ENCODE assay signal across 34 cellular contexts in genomic region chr19:54094601-54095000, GRCh38. TPM values are rescaled to one million over a fixed set of nuclear protein-coding genes. Genes with fewer than 3 reads are reported as not detected.
A peak's percentile ranks its signal among the peaks of the same experiment; 100 is the strongest.
DNase-seq lines count a peak whose midpoint lies in the region; ATAC-seq and TF ChIP-seq lines count a peak whose summit lies in the region.
"Had no signal": no experiment of that assay in that cellular context is flagged by ENCODE, and none has a peak within 500 bp of the region (broad histone marks: within the 10 kb centered on the region; RNA-seq: fewer than 3 reads in every experiment).

No MANE protein-coding gene starts in this region.

- H3K27me3 Mint-ChIP-seq in T-helper 2 cell treated with Interferon-gamma antibody and Interleukin-4, amounts not matched to agents 5 μg/mL and 100 μg/mL, for 36 hours (ENCODE audit: low read depth) = peaks cover 23% of the 10 kb centered on the region

- H3K27ac ChIP-seq in esophagus squamous epithelium (no peak overlapping the region), mammary epithelial cell (ENCODE audit: insufficient read depth, low read depth, low read length) (no peak overlapping the region)
- H3K27ac ChIP-seq: foreskin keratinocyte, heart left ventricle, parathyroid adenoma, Peyer's patch, right atrium auricular region, WERI-Rb-1 had no signal

- H3K4me3 ChIP-seq in iPS-15b (ENCODE audit: low read depth, low read length) (peak overlapping the region; percentile 6), esophagus squamous epithelium (no peak overlapping the region), mammary epithelial cell (replicated peaks in 1 of 3; ENCODE audit: insufficient read depth in 1 of 3, low read depth in 2 of 3, low read length in 3 of 3) (no peak overlapping the region)
- H3K4me3 ChIP-seq: heart left ventricle, lung, mucosa of descending colon, Peyer's patch, right atrium auricular region, smooth muscle cell had no signal

- no peak overlapping the region for H3K9ac ChIP-seq in iPS-15b (ENCODE audit: low read depth, low read length)
- no peak overlapping the region for H3K9ac ChIP-seq in mammary epithelial cell (ENCODE audit: insufficient read depth, low read length)
- H3K9ac ChIP-seq: parathyroid adenoma had no signal

- CTCF ChIA-PET in mammary epithelial cell (lab: Charles Lee; ENCODE audit: low non-redundant PET) = no interaction called here

- no peaks in the 10 kb centered on the region for H3K4me1 ChIP-seq in iPS-15b (ENCODE audit: control insufficient read depth, insufficient read depth, low read length)
- H3K4me1 ChIP-seq in esophagus squamous epithelium = peaks cover 8 to 24% (median 9%) of the 10 kb centered on the region in 3 donors
- H3K4me1 ChIP-seq in mammary epithelial cell (ENCODE audit: insufficient read depth, low read length) = peaks cover 7% of the 10 kb centered on the region
- H3K4me1 ChIP-seq: foreskin keratinocyte, parathyroid adenoma had no signal

- H3K27me3 ChIP-seq in iPS-15b (ENCODE audit: control insufficient read depth, insufficient read depth, low read length) (peaks cover 26% of the 10 kb centered on the region), esophagus squamous epithelium (peaks cover 0 to 19% (median 2%) of the 10 kb centered on the region in 4 donors), mammary epithelial cell (ENCODE audit: insufficient read depth, low read length) (no peaks in the 10 kb centered on the region)
- H3K27me3 ChIP-seq: foreskin keratinocyte, Peyer's patch, right atrium auricular region had no signal

- in situ Hi-C loops in mammary epithelial cell (cut with MboI; ENCODE audit: low sequenced_read_pairs in 2 of 2) = no loop called here

- no peak for TF ChIP-seq CTCF in esophagus squamous epithelium (IDR thresholded peaks at IDR 0.05)
- no peak for TF ChIP-seq CTCF in mammary epithelial cell (conservative IDR thresholded peaks at IDR 0.05 in 1 of 2, IDR thresholded peaks at IDR 0.05 in 1 of 2; ENCODE audit: extremely low read depth in 1 of 2, insufficient read depth in 1 of 2, low read depth in 1 of 2, low read length in 2 of 2)

- peaks cover 13% of the 10 kb centered on the region for H3K4me1 Mint-ChIP-seq in T-helper 2 cell treated with Interferon-gamma antibody and Interleukin-4, amounts not matched to agents 5 μg/mL and 100 μg/mL, for 36 hours (ENCODE audit: low read depth)
- H3K4me1 Mint-ChIP-seq in stimulated activated effector memory CD8-positive, alpha-beta T cell treated with anti-CD3 and anti-CD28 coated beads, Interleukin-12 subunit alpha, Interleukin-12 subunit beta, amount 100 ng/mL, for 72 hours = peaks cover 13% of the 10 kb centered on the region

- 77 to 88% methylated on average over 10 to 12 of the region's 13 CpGs for WGBS in esophagus squamous epithelium, 2 donors
- WGBS in mammary epithelial cell (ENCODE audit: low coverage, missing lambda C conversion rate) = 86% methylated on average over 10 of the region's 13 CpGs

- H3K4me2 ChIP-seq in mammary epithelial cell (ENCODE audit: insufficient read depth, low read depth, low read length) = no peak overlapping the region
- H3K4me2 ChIP-seq: smooth muscle cell had no signal

- no peak overlapping the region for H2AFZ ChIP-seq in mammary epithelial cell (ENCODE audit: low read depth, low read length)
- H2AFZ ChIP-seq: parathyroid adenoma had no signal

- TF ChIP-seq POLR2A in esophagus squamous epithelium (IDR thresholded peaks at IDR 0.05) = no peak

- intact Hi-C loops in esophagus squamous epithelium (cut with DNase I) = no loop called here
- intact Hi-C loops in mammary epithelial cell (cut with micrococcal nuclease) = no loop called here

- peak overlapping the region; percentile 8 for H3K4me3 Mint-ChIP-seq in T-helper 2 cell treated with Interferon-gamma antibody and Interleukin-4, amounts not matched to agents 5 μg/mL and 100 μg/mL, for 36 hours
- H3K4me3 Mint-ChIP-seq in stimulated activated effector memory CD8-positive, alpha-beta T cell treated with anti-CD3 and anti-CD28 coated beads, Interleukin-12 subunit alpha, Interleukin-12 subunit beta, amount 100 ng/mL, for 72 hours = peak overlapping the region; percentile 76
- H3K4me3 Mint-ChIP-seq: activated CD4-positive, alpha-beta T cell treated with anti-CD3 and anti-CD28 coated beads, Interleukin-2, amount 10 ng/mL, durations not matched to agents 7 days and 5 days; activated T-cell treated with anti-CD3 and anti-CD28 coated beads, Interleukin-2, amount 50 U/mL, for 24 hours; neural crest cell had no signal

- no peaks in the 10 kb centered on the region for H3K36me3 Mint-ChIP-seq in T-helper 2 cell treated with Interferon-gamma antibody and Interleukin-4, amounts not matched to agents 5 μg/mL and 100 μg/mL, for 36 hours (ENCODE audit: low read depth)
- H3K36me3 Mint-ChIP-seq in stimulated activated effector memory CD8-positive, alpha-beta T cell treated with anti-CD3 and anti-CD28 coated beads, Interleukin-12 subunit alpha, Interleukin-12 subunit beta, amount 100 ng/mL, for 72 hours = peaks cover 8% of the 10 kb centered on the region

- H3K27ac Mint-ChIP-seq in T-helper 2 cell treated with Interferon-gamma antibody and Interleukin-4, amounts not matched to agents 5 μg/mL and 100 μg/mL, for 36 hours = no peak overlapping the region
- H3K27ac Mint-ChIP-seq in stimulated activated effector memory CD8-positive, alpha-beta T cell treated with anti-CD3 and anti-CD28 coated beads, Interleukin-12 subunit alpha, Interleukin-12 subunit beta, amount 100 ng/mL, for 72 hours = no peak overlapping the region
- H3K27ac Mint-ChIP-seq: activated CD4-positive, alpha-beta T cell treated with anti-CD3 and anti-CD28 coated beads, Interleukin-2, amount 10 ng/mL, durations not matched to agents 7 days and 5 days; activated T-cell treated with anti-CD3 and anti-CD28 coated beads, Interleukin-2, amount 50 U/mL, for 24 hours; dendritic cell treated with granulocyte-macrophage colony-stimulating factor and Interleukin-4, amounts not matched to agents 40 ng/mL and 50 ng/mL, for 4 days had no signal

- H3K9me3 ChIP-seq in iPS-15b (ENCODE audit: control insufficient read depth, insufficient read depth, low read length) (no peaks in the 10 kb centered on the region), esophagus squamous epithelium (no peaks in the 10 kb centered on the region), mammary epithelial cell (replicated peaks; ENCODE audit: insufficient read depth, low read length) (peaks cover 3% of the 10 kb centered on the region)
- H3K9me3 ChIP-seq: heart left ventricle, mucosa of descending colon, Peyer's patch, right atrium auricular region had no signal

- DNase-seq in T-helper 2 cell treated with Interferon-gamma antibody and Interleukin-4, amounts not matched to agents 5 μg/mL and 100 μg/mL, for 36 hours (ENCODE audit: low spot score) = no peak
- DNase-seq in T-helper 2 cell (no peak), UCSD-AML1 (lab: John Stamatoyannopoulos, UW; ENCODE audit: unreplicated experiment) (peak; percentile 38), inferior parietal cortex (ENCODE audit: extremely low spot score) (no peak), esophagus squamous epithelium (lab: John Stamatoyannopoulos, UW) (no peak), mammary epithelial cell (no peak)
- DNase-seq in stimulated activated effector memory CD8-positive, alpha-beta T cell treated with anti-CD3 and anti-CD28 coated beads, Interleukin-12 subunit alpha, Interleukin-12 subunit beta, amount 100 ng/mL, for 72 hours (ENCODE audit: low spot score in 2 of 2) = no peak
- DNase-seq: 8988T; activated CD4-positive, alpha-beta T cell treated with anti-CD3 and anti-CD28 coated beads, Interleukin-2, amount 10 ng/mL, durations not matched to agents 7 days and 5 days; activated gamma-delta T cell; activated T-cell treated with anti-CD3 and anti-CD28 coated beads, Interleukin-2, amount 50 U/mL, for 24 hours; central memory CD4-positive, alpha-beta T cell; foreskin keratinocyte; heart left ventricle; Karpas-422; left cardiac atrium; NCI-H146; NCI-H2107; NCI-H774; Peyer's patch; SHP77 treated with DMSO at 0.1 percent for 48 hours; stimulated activated naive CD8-positive, alpha-beta T cell treated with anti-CD3 and anti-CD28 coated beads, Interleukin-15, Interleukin-2, amounts not matched to agents 100 U/mL and 50 U/mL, for 24 hours; WERI-Rb-1 had no signal

- H4K20me1 ChIP-seq in mammary epithelial cell (ENCODE audit: insufficient read depth, low read length) = no peaks in the 10 kb centered on the region

- no peaks in the 10 kb centered on the region for H3K9me3 Mint-ChIP-seq in T-helper 2 cell treated with Interferon-gamma antibody and Interleukin-4, amounts not matched to agents 5 μg/mL and 100 μg/mL, for 36 hours
- no peaks in the 10 kb centered on the region for H3K9me3 Mint-ChIP-seq in stimulated activated effector memory CD8-positive, alpha-beta T cell treated with anti-CD3 and anti-CD28 coated beads, Interleukin-12 subunit alpha, Interleukin-12 subunit beta, amount 100 ng/mL, for 72 hours
- H3K9me3 Mint-ChIP-seq: dendritic cell treated with granulocyte-macrophage colony-stimulating factor and Interleukin-4, amounts not matched to agents 40 ng/mL and 50 ng/mL, for 4 days had no signal

- ATAC-seq in stimulated activated effector memory CD8-positive, alpha-beta T cell treated with anti-CD3 and anti-CD28 coated beads, Interleukin-12 subunit alpha, Interleukin-12 subunit beta, amount 100 ng/mL, for 72 hours = no peak
- ATAC-seq: foreskin keratinocyte; heart left ventricle; mucosa of descending colon; stimulated activated naive CD8-positive, alpha-beta T cell treated with anti-CD3 and anti-CD28 coated beads, Interleukin-15, Interleukin-2, amounts not matched to agents 100 U/mL and 50 U/mL, for 24 hours had no signal

- BruUV-seq in mammary epithelial cell (replicated peaks; lab: Mats Ljungman, UMichigan) = no TSS peak

- H3K36me3 ChIP-seq in iPS-15b (ENCODE audit: control insufficient read depth, insufficient read depth, low read length) (no peaks in the 10 kb centered on the region), esophagus squamous epithelium (no peaks in the 10 kb centered on the region), mammary epithelial cell (ENCODE audit: insufficient read depth, low read length) (no peaks in the 10 kb centered on the region)
- H3K36me3 ChIP-seq: heart left ventricle, Peyer's patch, right atrium auricular region, WERI-Rb-1 had no signal

- no peaks in the 10 kb centered on the region for H3K79me2 ChIP-seq in mammary epithelial cell (ENCODE audit: insufficient read depth, low read length)
- H3K79me2 ChIP-seq: parathyroid adenoma had no signal

- dilution Hi-C loops in mammary epithelial cell (cut with HindIII; ENCODE audit: low sequenced_read_pairs) = no loop called here

RNA-seq across cellular contexts. Expression of gene OSCAR, which starts 6.0 kb away (rescaled TPM):
- total RNA-seq in esophagus squamous epithelium (1 to 10 TPM in 2 of 4 donors, under 1 TPM in 1, not detected in 1; 0.70 to 1.6 (median 1.3) TPM), mammary epithelial cell (under 1 TPM in 1 of 2 donors, not detected in 1; 0.80 TPM)
- polyA plus RNA-seq in mammary epithelial cell = not detected
- polyA minus RNA-seq in mammary epithelial cell = not detected
- total RNA-seq: neural crest cell, smooth muscle cell, temporal lobe had no signal

RNA-seq across cellular contexts. Expression of gene NDUFA3, which starts 8.1 kb away (rescaled TPM):
- total RNA-seq in esophagus squamous epithelium = 10 to 100 TPM; 20.9 to 29.5 (median 25.4) TPM
- total RNA-seq in mammary epithelial cell = 10 to 100 TPM; 12.8 to 86.7 TPM
- polyA plus RNA-seq in mammary epithelial cell = 42.3 TPM
- polyA minus RNA-seq in mammary epithelial cell = 85.2 TPM

RNA-seq across cellular contexts. Expression of gene TARM1, which starts 13.4 kb away (rescaled TPM):
- total RNA-seq in esophagus squamous epithelium (not detected), mammary epithelial cell (not detected)
- not detected for polyA plus RNA-seq in mammary epithelial cell
- polyA minus RNA-seq in mammary epithelial cell = not detected
- total RNA-seq: activated CD4-positive, alpha-beta T cell treated with anti-CD3 and anti-CD28 coated beads, Interleukin-2, amount 10 ng/mL, durations not matched to agents 7 days and 5 days; esophagus mucosa; foreskin keratinocyte; heart left ventricle; left cardiac atrium; mucosa of descending colon; neural crest cell; Peyer's patch; right atrium auricular region; smooth muscle cell; temporal lobe; urinary bladder had no signal
- polyA plus RNA-seq: foreskin keratinocyte, heart left ventricle, smooth muscle cell, urinary bladder had no signal

RNA-seq across cellular contexts. Expression of gene TFPT, which starts 20.9 kb away (rescaled TPM):
- total RNA-seq in esophagus squamous epithelium (1 to 10 TPM; 6.1 to 9.0 (median 7.4) TPM), mammary epithelial cell (10 to 100 TPM in 1 of 2 donors, 1 to 10 TPM in 1; 9.3 to 23.2 TPM)
- polyA plus RNA-seq in mammary epithelial cell = 12.6 TPM
- polyA minus RNA-seq in mammary epithelial cell = not detected

RNA-seq across cellular contexts. Expression of gene PRPF31, which starts 21.0 kb away (rescaled TPM):
- total RNA-seq in esophagus squamous epithelium (10 to 100 TPM; 41.8 to 49.2 (median 43.2) TPM), mammary epithelial cell (10 to 100 TPM; 34.2 to 56.4 TPM)
- polyA plus RNA-seq in mammary epithelial cell = 52.3 TPM
- 127 TPM for polyA minus RNA-seq in mammary epithelial cell
